ENCODE assay signal across 22 cellular contexts in the genomic region with DNA sequence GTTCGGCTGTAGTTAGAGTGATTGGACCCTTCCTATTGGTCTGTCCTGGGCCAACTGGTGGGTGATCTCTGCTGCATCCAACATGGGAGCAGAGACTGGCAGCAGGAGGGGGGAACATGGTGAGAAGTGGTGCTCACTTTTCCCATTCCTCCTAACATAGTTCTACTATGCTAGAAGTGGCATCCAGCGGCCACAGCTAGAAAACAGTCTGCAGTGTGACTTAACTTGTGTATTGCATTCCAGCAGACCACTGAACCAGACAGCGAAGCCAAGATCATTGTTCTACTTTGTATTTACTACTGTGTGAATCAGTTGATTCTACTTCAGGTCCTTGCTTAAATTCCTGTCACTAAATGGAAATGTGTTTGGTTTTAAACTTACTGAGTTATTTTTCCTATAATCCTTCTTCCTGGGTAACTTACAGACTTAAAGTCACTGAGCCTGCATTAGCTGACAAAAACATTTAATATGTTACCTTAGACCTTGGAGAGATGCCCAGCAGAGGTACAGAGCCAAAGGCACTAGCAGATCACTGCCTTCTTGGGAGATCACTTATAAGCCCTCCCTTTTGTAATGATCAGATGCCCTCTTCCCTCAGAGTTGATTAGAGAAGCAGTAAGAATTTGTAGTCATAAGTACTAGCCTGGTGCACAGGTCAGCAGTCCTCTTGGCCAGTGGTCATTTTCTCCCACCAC. TPM values are rescaled to one million over a fixed set of nuclear protein-coding genes. Genes with fewer than 3 reads are reported as not detected.
DNase-seq lines count a peak whose midpoint lies in the region; ATAC-seq and TF ChIP-seq lines count a peak whose summit lies in the region.
"Had no signal": no experiment of that assay in that cellular context is flagged by ENCODE, and none has a peak within 500 bp of the region (broad histone marks: within the 10 kb centered on the region; RNA-seq: fewer than 3 reads in every experiment).

No MANE protein-coding gene starts in this region.

- intact Hi-C loops in A673 (cut with micrococcal nuclease; ENCODE audit: unreplicated experiment), result no loop called here
- intact Hi-C loops in esophagus muscularis mucosa (cut with DNase I), result no loop called here

- ATAC-seq in HG03432 (IDR thresholded peaks at IDR 0.05; ENCODE audit: unreplicated experiment), result no peak
- no peak for ATAC-seq in activated T-cell treated with anti-CD3 and anti-CD28 coated beads, Interleukin-2, amount 50 U/mL, for 72 hours (replicated peaks in 1 of 2)
- ATAC-seq: HepG2; stimulated activated effector memory CD8-positive, alpha-beta T cell treated with anti-CD3 and anti-CD28 coated beads, Interleukin-12 subunit alpha, Interleukin-12 subunit beta, amount 100 ng/mL, for 72 hours had no signal

- POLR2A ChIA-PET in A673 (lab: Charles Lee; ENCODE audit: low non-redundant PET), result no interaction called here

- TF ChIP-seq EP300 in Ishikawa (IDR thresholded peaks at IDR 0.05; ENCODE audit: borderline replicate concordance), result peak; percentile 48; the same call in 1 of the 2 replicates
- no peak for TF ChIP-seq EP300 in esophagus muscularis mucosa (IDR thresholded peaks at IDR 0.05)

- CTCF ChIA-PET in A673 (lab: Charles Lee), result no interaction called here

- no peaks in the 10 kb centered on the region for H3K9me3 Mint-ChIP-seq in nephron progenitor cell
- H3K9me3 Mint-ChIP-seq in activated T-cell treated with anti-CD3 and anti-CD28 coated beads, Interleukin-2, amount 50 U/mL, for 72 hours, result no peaks in the 10 kb centered on the region
- H3K9me3 Mint-ChIP-seq: activated naive CD8-positive, alpha-beta T cell treated with anti-CD3 and anti-CD28 coated beads for 36 hours; activated T-helper 1 cell treated with anti-CD3 and anti-CD28 coated beads, Interleukin-12 subunit alpha, Interleukin-12 subunit beta, Interleukin-2, Interleukin-4 antibody, amounts not matched to agents 30 ng/mL and 10 ng/mL and 1 ng/mL, durations not matched to agents 14 hours and 24 hours and 36 hours; dendritic cell treated with granulocyte-macrophage colony-stimulating factor and Interleukin-4, amounts not matched to agents 40 ng/mL and 50 ng/mL, for 4 days; stimulated activated effector memory CD8-positive, alpha-beta T cell treated with anti-CD3 and anti-CD28 coated beads, Interleukin-12 subunit alpha, Interleukin-12 subunit beta, amount 100 ng/mL, for 72 hours had no signal

- H3K36me3 ChIP-seq in A673 (ENCODE audit: insufficient read depth, low read length, poor library complexity, severe bottlenecking) (peaks cover 7% of the 10 kb centered on the region), esophagus muscularis mucosa (peaks cover 13 to 85% (median 57%) of the 10 kb centered on the region in 4 donors)
- H3K36me3 ChIP-seq: breast epithelium had no signal

- peaks cover 28% of the 10 kb centered on the region for H3K36me3 Mint-ChIP-seq in nephron progenitor cell (ENCODE audit: low read depth)
- peaks cover 2 to 5% of the 10 kb centered on the region in 2 donors for H3K36me3 Mint-ChIP-seq in activated T-cell treated with anti-CD3 and anti-CD28 coated beads, Interleukin-2, amount 50 U/mL, for 72 hours (ENCODE audit: insufficient read depth in 2 of 2)

- 67% methylated on average over 3 of the region's 3 CpGs for WGBS in esophagus muscularis mucosa

- H3K4me1 ChIP-seq in A673 (ENCODE audit: insufficient read depth, low read length, poor library complexity, severe bottlenecking) (no peaks in the 10 kb centered on the region), esophagus muscularis mucosa (peaks cover 0 to 37% (median 30%) of the 10 kb centered on the region in 4 donors)
- H3K4me1 ChIP-seq: breast epithelium had no signal

- no peak for TF ChIP-seq POLR2A in esophagus muscularis mucosa (IDR thresholded peaks at IDR 0.05; ENCODE audit: low read depth)

- peak; percentile 21; the same call in 1 of the 2 replicates for TF ChIP-seq RAD21 in Ishikawa (IDR thresholded peaks at IDR 0.05; ENCODE audit: low read depth)

- H3K27me3 Mint-ChIP-seq in nephron progenitor cell (ENCODE audit: low read depth, poor library complexity), result no peaks in the 10 kb centered on the region
- H3K27me3 Mint-ChIP-seq in activated T-cell treated with anti-CD3 and anti-CD28 coated beads, Interleukin-2, amount 50 U/mL, for 72 hours (ENCODE audit: low read depth), result no peaks in the 10 kb centered on the region
- H3K27me3 Mint-ChIP-seq: activated naive CD8-positive, alpha-beta T cell treated with anti-CD3 and anti-CD28 coated beads for 36 hours; dendritic cell treated with granulocyte-macrophage colony-stimulating factor and Interleukin-4, amounts not matched to agents 40 ng/mL and 50 ng/mL, for 4 days had no signal

- TSS peak; percentile 86 for BruUV-seq in A673 (replicated peaks; lab: Mats Ljungman, UMichigan)

- no peak overlapping the region for H3K27ac ChIP-seq in A673 (ENCODE audit: low read depth, low read length, poor library complexity, severe bottlenecking)
- peak overlapping the region in 3 of 4 donors; percentile 35 to 43 (median 43) for H3K27ac ChIP-seq in esophagus muscularis mucosa (replicated peaks in 1 of 4)
- H3K27ac ChIP-seq: breast epithelium, neutrophil, RWPE1 had no signal

- peak overlapping the region; percentile 11 for H3K27ac Mint-ChIP-seq in nephron progenitor cell
- H3K27ac Mint-ChIP-seq in activated T-cell treated with anti-CD3 and anti-CD28 coated beads, Interleukin-2, amount 50 U/mL, for 72 hours, result no peak overlapping the region
- H3K27ac Mint-ChIP-seq: activated naive CD8-positive, alpha-beta T cell treated with anti-CD3 and anti-CD28 coated beads for 36 hours; activated T-helper 1 cell treated with anti-CD3 and anti-CD28 coated beads, Interleukin-12 subunit alpha, Interleukin-12 subunit beta, Interleukin-2, Interleukin-4 antibody, amounts not matched to agents 30 ng/mL and 10 ng/mL and 1 ng/mL, durations not matched to agents 14 hours and 24 hours and 36 hours; dendritic cell treated with granulocyte-macrophage colony-stimulating factor and Interleukin-4, amounts not matched to agents 40 ng/mL and 50 ng/mL, for 4 days; stimulated activated effector memory CD8-positive, alpha-beta T cell treated with anti-CD3 and anti-CD28 coated beads, Interleukin-12 subunit alpha, Interleukin-12 subunit beta, amount 100 ng/mL, for 72 hours had no signal

- no peak overlapping the region for H3K4me3 Mint-ChIP-seq in nephron progenitor cell
- H3K4me3 Mint-ChIP-seq in activated T-cell treated with anti-CD3 and anti-CD28 coated beads, Interleukin-2, amount 50 U/mL, for 72 hours, result no peak overlapping the region
- H3K4me3 Mint-ChIP-seq: activated naive CD8-positive, alpha-beta T cell treated with anti-CD3 and anti-CD28 coated beads for 36 hours; activated T-helper 1 cell treated with anti-CD3 and anti-CD28 coated beads, Interleukin-12 subunit alpha, Interleukin-12 subunit beta, Interleukin-2, Interleukin-4 antibody, amounts not matched to agents 30 ng/mL and 10 ng/mL and 1 ng/mL, durations not matched to agents 14 hours and 24 hours and 36 hours; CD14-positive monocyte; dendritic cell treated with granulocyte-macrophage colony-stimulating factor and Interleukin-4, amounts not matched to agents 40 ng/mL and 50 ng/mL, for 4 days; stimulated activated effector memory CD8-positive, alpha-beta T cell treated with anti-CD3 and anti-CD28 coated beads, Interleukin-12 subunit alpha, Interleukin-12 subunit beta, amount 100 ng/mL, for 72 hours had no signal

- H3K4me3 ChIP-seq in A673 (ENCODE audit: low read depth, low read length, poor library complexity, severe bottlenecking), result no peak overlapping the region
- H3K4me3 ChIP-seq in esophagus muscularis mucosa, result no peak overlapping the region
- H3K4me3 ChIP-seq: breast epithelium, sigmoid colon had no signal

- peaks cover 16% of the 10 kb centered on the region for H3K4me1 Mint-ChIP-seq in nephron progenitor cell
- no peaks in the 10 kb centered on the region for H3K4me1 Mint-ChIP-seq in activated T-cell treated with anti-CD3 and anti-CD28 coated beads, Interleukin-2, amount 50 U/mL, for 72 hours (ENCODE audit: low read depth)
- H3K4me1 Mint-ChIP-seq: activated naive CD8-positive, alpha-beta T cell treated with anti-CD3 and anti-CD28 coated beads for 36 hours; CD14-positive monocyte; stimulated activated effector memory CD8-positive, alpha-beta T cell treated with anti-CD3 and anti-CD28 coated beads, Interleukin-12 subunit alpha, Interleukin-12 subunit beta, amount 100 ng/mL, for 72 hours had no signal

- TF ChIP-seq CTCF in A673 (conservative IDR thresholded peaks at IDR 0.05; ENCODE audit: low read depth, low read length) (no peak), esophagus muscularis mucosa (IDR thresholded peaks at IDR 0.05) (no peak), nephron progenitor cell (IDR thresholded peaks at IDR 0.05) (no peak), GM20000 (IDR thresholded peaks at IDR 0.05; ENCODE audit: extremely low read depth, missing control alignments) (no peak)

- H3K27me3 ChIP-seq in A673 (replicated peaks; ENCODE audit: insufficient read depth, low read depth, low read length, poor library complexity), result no peaks in the 10 kb centered on the region
- no peaks in the 10 kb centered on the region for H3K27me3 ChIP-seq in esophagus muscularis mucosa
- H3K27me3 ChIP-seq: breast epithelium, neutrophil, sigmoid colon had no signal

- H3K9me3 ChIP-seq in A673 (ENCODE audit: low read depth, low read length, poor library complexity, severe bottlenecking) (no peaks in the 10 kb centered on the region), esophagus muscularis mucosa (no peaks in the 10 kb centered on the region)
- H3K9me3 ChIP-seq: breast epithelium, neutrophil, sigmoid colon had no signal

- DNase-seq in A673 (ENCODE audit: low spot score) (no peak), esophagus muscularis mucosa (ENCODE audit: extremely low spot score) (no peak), nephron progenitor cell (no peak), GM20000 (ENCODE audit: low spot score) (no peak), activated gamma-delta T cell treated with Interleukin-2 at 50 U/mL for 16 hours (no peak)
- DNase-seq in activated T-cell treated with anti-CD3 and anti-CD28 coated beads, Interleukin-2, amount 50 U/mL, for 72 hours, result no peak
- DNase-seq: activated naive CD8-positive, alpha-beta T cell treated with anti-CD3 and anti-CD28 coated beads for 36 hours; DMS 273 treated with DMSO at 0.1 percent for 48 hours; foreskin fibroblast; NCI-H510A treated with DMSO at 0.1 percent for 48 hours had no signal

TF ChIP-seq in Ishikawa, 13 proteins besides CTCF, POLR2A, EP300 and RAD21 (continues in another document):
- TF ChIP-seq ZBTB7A (IDR thresholded peaks at IDR 0.05; ENCODE audit: low read depth), result no peak; the same call in 1 of the 2 replicates

RNA-seq across cellular contexts. Expression of gene FABP3, which starts 8.2 kb away (rescaled TPM):
- total RNA-seq in A673 (2021), result 0.66 TPM in 1 of 2 replicates, not detected in the other
- total RNA-seq in esophagus muscularis mucosa, result 10 to 100 TPM; 14.6 to 38.6 (median 29.8) TPM
- not detected for total RNA-seq in activated T-cell treated with anti-CD3 and anti-CD28 coated beads, Interleukin-2, amount 50 U/mL, for 72 hours
- total RNA-seq: activated naive CD8-positive, alpha-beta T cell treated with anti-CD3 and anti-CD28 coated beads for 36 hours; activated T-helper 1 cell treated with anti-CD3 and anti-CD28 coated beads, Interleukin-12 subunit alpha, Interleukin-12 subunit beta, Interleukin-2, Interleukin-4 antibody, amounts not matched to agents 30 ng/mL and 10 ng/mL and 1 ng/mL, durations not matched to agents 14 hours and 24 hours and 36 hours; G401 had no signal

RNA-seq across cellular contexts. Expression of gene SERINC2, which starts 48.3 kb away (rescaled TPM):
- total RNA-seq in A673 (2021) (0.30 and 0.42 TPM in 2 replicates), esophagus muscularis mucosa (1 to 10 TPM; 1.7 to 4.0 (median 2.8) TPM)
- total RNA-seq in activated T-cell treated with anti-CD3 and anti-CD28 coated beads, Interleukin-2, amount 50 U/mL, for 72 hours, result under 1 TPM; 0.23 to 0.31 TPM
- total RNA-seq: activated T-helper 1 cell treated with anti-CD3 and anti-CD28 coated beads, Interleukin-12 subunit alpha, Interleukin-12 subunit beta, Interleukin-2, Interleukin-4 antibody, amounts not matched to agents 30 ng/mL and 10 ng/mL and 1 ng/mL, durations not matched to agents 14 hours and 24 hours and 36 hours had no signal
